10 cellular contexts compared by ENCODE assay signal in the genomic region with DNA sequence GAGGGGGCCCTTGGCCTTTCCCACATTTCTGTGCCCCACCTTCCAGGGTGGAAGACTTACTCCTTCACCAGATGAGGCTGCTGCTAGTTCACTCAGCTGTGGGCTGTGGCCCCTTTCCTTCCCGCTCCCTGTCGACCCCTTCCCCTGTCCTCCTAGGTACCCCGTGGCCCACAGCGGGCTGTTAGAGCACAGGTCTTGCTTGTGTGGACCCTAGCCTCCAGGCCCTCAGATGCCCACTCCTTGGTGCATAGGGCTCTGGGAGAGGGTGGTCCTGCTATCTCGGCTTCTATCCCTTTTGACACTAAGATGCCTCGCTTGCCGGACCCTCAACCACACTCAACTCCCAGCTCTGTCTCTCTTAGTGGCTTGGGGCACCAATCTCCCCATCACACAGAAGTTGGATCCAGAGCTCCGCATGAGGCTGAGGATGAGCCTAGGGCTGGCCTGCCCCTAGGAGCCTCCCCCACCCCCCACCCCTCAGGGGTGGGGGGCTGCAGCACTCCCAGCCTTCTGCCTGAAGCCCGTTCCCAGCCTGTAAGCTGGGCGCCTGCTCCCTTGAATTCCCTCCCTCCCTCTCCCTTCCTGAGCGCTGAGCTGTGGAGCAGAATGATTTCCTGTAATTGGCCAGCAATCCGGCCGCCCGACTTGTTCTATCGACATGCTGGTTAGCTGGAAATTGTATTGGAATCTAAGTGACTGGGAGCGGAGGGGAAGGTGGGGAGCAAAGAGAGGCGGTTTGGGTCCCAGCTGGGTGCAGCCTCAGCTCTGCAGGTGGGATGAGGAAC. TPM values are rescaled to one million over a fixed set of nuclear protein-coding genes. Genes with fewer than 3 reads are reported as not detected.
DNase-seq lines count a peak whose midpoint lies in the region; TF ChIP-seq lines count a peak whose summit lies in the region.
"Had no signal": no experiment of that assay in that cellular context is flagged by ENCODE, and none has a peak within 500 bp of the region (broad histone marks: within the 10 kb centered on the region; RNA-seq: fewer than 3 reads in every experiment).

No MANE protein-coding gene starts in this region.

- H3K4me3 ChIP-seq in osteoblast (ENCODE audit: insufficient read depth, low read length) (no peak overlapping the region), Karpas-422 (ENCODE audit: low read length) (no peak overlapping the region)
- H3K4me3 ChIP-seq: cardiac muscle cell had no signal

- H3K4me2 ChIP-seq in osteoblast (ENCODE audit: insufficient read depth, low read length) (peak overlapping the region; percentile 32), Karpas-422 (ENCODE audit: low read depth, low read length, poor library complexity, severe bottlenecking) (no peak overlapping the region)

- no peak for TF ChIP-seq CTCF in RWPE1 (conservative IDR thresholded peaks at IDR 0.05; ENCODE audit: low read depth)
- TF ChIP-seq CTCF in osteoblast (IDR thresholded peaks at IDR 0.05; ENCODE audit: extremely low read depth, low read depth, low read length), result no peak

- H3K4me1 ChIP-seq in osteoblast (ENCODE audit: insufficient read depth, low read length), result peaks cover 16% of the 10 kb centered on the region
- peaks cover 27% of the 10 kb centered on the region for H3K4me1 ChIP-seq in Karpas-422 (ENCODE audit: low read length)

- no peaks in the 10 kb centered on the region for H3K36me3 ChIP-seq in osteoblast (ENCODE audit: insufficient read depth, low read length)
- no peaks in the 10 kb centered on the region for H3K36me3 ChIP-seq in Karpas-422 (ENCODE audit: insufficient read depth, low read length)
- H3K36me3 ChIP-seq: cardiac muscle cell had no signal

- peak overlapping the region; percentile 67 for H3K27ac ChIP-seq in RWPE1
- no peak overlapping the region for H3K27ac ChIP-seq in osteoblast (ENCODE audit: low read depth, low read length)
- no peak overlapping the region for H3K27ac ChIP-seq in Karpas-422 (ENCODE audit: low read length)
- H3K27ac ChIP-seq: cardiac muscle cell had no signal

- DNase-seq in DMS53 (lab: John Stamatoyannopoulos, UW) (peak; percentile 69), RWPE1 (ENCODE audit: low spot score) (no peak), glomerular endothelial cell (ENCODE audit: extremely low read depth, low read depth, low spot score) (peak; percentile 10), osteoblast (ENCODE audit: insufficient read length, low spot score, missing footprints) (peak; percentile 91), GM19240 (ENCODE audit: insufficient read length, low spot score) (no peak), Karpas-422 (no peak), NCI-H1092 treated with DMSO at 0.1 percent for 48 hours (lab: John Stamatoyannopoulos, UW) (no peak)
- DNase-seq in activated CD4-positive, alpha-beta T cell treated with anti-CD3 and anti-CD28 coated beads for 1 hour, result no peak
- DNase-seq: NCI-H187 had no signal

- POLR2A ChIA-PET in RWPE1 (lab: Yijun Ruan, JAX; ENCODE audit: low non-redundant PET), result no interaction called here

- H3K9me2 ChIP-seq in Karpas-422 (replicated peaks; ENCODE audit: insufficient read depth, low read length), result no peaks in the 10 kb centered on the region

- H3K27me3 ChIP-seq in osteoblast (ENCODE audit: insufficient read depth, low read length), result peaks cover 4% of the 10 kb centered on the region
- H3K27me3 ChIP-seq in Karpas-422 (ENCODE audit: low read length), result no peaks in the 10 kb centered on the region

- H3K9ac ChIP-seq in Karpas-422 (ENCODE audit: low read length), result no peak overlapping the region

- no peak overlapping the region for H2AFZ ChIP-seq in osteoblast (ENCODE audit: low read length)
- no peak overlapping the region for H2AFZ ChIP-seq in Karpas-422 (ENCODE audit: low read length)

- H3K79me2 ChIP-seq in osteoblast (ENCODE audit: insufficient read depth, low read length), result no peaks in the 10 kb centered on the region
- no peaks in the 10 kb centered on the region for H3K79me2 ChIP-seq in Karpas-422 (ENCODE audit: low read length)

- CTCF ChIA-PET in RWPE1 (lab: Yijun Ruan, JAX), result interaction anchor here (0.6 to 6.2 kb wide), 8 partner anchors 27 to 316 kb away, joined by 3 to 113 read pairs (median 6); no protein-coding TSS in a partner anchor

- H3K9me3 ChIP-seq in osteoblast (ENCODE audit: low read depth, low read length) (no peaks in the 10 kb centered on the region), Karpas-422 (ENCODE audit: low read length) (no peaks in the 10 kb centered on the region)

- H4K20me1 ChIP-seq in osteoblast (ENCODE audit: insufficient read depth, low read length) (no peaks in the 10 kb centered on the region), Karpas-422 (ENCODE audit: insufficient read depth, low read depth, low read length) (peaks cover 16% of the 10 kb centered on the region; the same call in 1 of the 2 replicates)

RNA-seq across cellular contexts. Expression of a gene that starts 30.9 kb away (rescaled TPM):
- total RNA-seq in glomerular endothelial cell (35.2 and 37.2 TPM in 2 replicates), osteoblast (34.5 and 39.1 TPM in 2 replicates)
- 29.4 and 29.8 TPM in 2 replicates for total RNA-seq in Karpas-422 (2014; rRNA removed; shearing (Covaris generic); ENCODE audit: low replicate concordance)

RNA-seq across cellular contexts. Expression of a gene that starts 40.6 kb away (rescaled TPM):
- 95.0 and 205 TPM in 2 replicates for total RNA-seq in glomerular endothelial cell
- 51.8 and 66.6 TPM in 2 replicates for total RNA-seq in osteoblast
- 48.5 and 53.2 TPM in 2 replicates for total RNA-seq in Karpas-422 (2014; rRNA removed; shearing (Covaris generic); ENCODE audit: low replicate concordance)

RNA-seq across cellular contexts. Expression of a gene that starts 52.4 kb away (rescaled TPM):
- total RNA-seq in glomerular endothelial cell (0.47 TPM in 1 of 2 replicates, not detected in the other), osteoblast (under 0.01 TPM in 1 of 2 replicates, not detected in the other)
- total RNA-seq in Karpas-422 (2014; rRNA removed; shearing (Covaris generic); ENCODE audit: low replicate concordance), result not detected in 2 replicates

Comparison
In these comparisons a context has a peak if more than half of its experiments do, and no peak if none do; other contexts are left out.
1. DNase-seq: peak in DMS53 (single experiment), glomerular endothelial cell (single experiment) and osteoblast (single experiment); none in RWPE1 (single experiment), GM19240 (single experiment), Karpas-422 (single experiment), NCI-H1092 treated with DMSO at 0.1 percent for 48 hours (single experiment) and activated CD4-positive, alpha-beta T cell treated with anti-CD3 and anti-CD28 coated beads for 1 hour (single experiment).